8 cellular contexts compared by ENCODE assay signal in the genomic region with DNA sequence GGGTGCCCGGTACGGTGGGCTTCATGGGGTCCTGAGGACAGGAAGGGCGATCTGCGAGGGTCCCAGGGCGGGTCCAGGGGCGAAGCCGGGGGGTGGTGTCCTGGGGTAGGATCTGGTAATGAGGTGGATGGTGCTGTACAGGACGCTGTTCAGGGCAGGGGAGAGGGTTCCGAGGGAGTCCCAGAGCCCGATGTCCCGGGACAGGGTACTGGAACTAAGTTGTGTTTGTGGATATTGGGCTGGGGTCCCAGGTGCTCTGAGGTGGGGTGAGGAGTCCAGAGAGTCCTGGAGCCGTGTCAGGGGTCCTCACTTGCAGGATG. TPM values are rescaled to one million over a fixed set of nuclear protein-coding genes. Genes with fewer than 3 reads are reported as not detected.
DNase-seq lines count a peak whose midpoint lies in the region; ATAC-seq, FAIRE-seq and TF ChIP-seq lines count a peak whose summit lies in the region.

No MANE protein-coding gene starts in this region.

- peak overlapping the region in 6 of 7 donors; percentile 30 to 91 (median 86) for H3K27ac Mint-ChIP-seq in CD14-positive monocyte
- H3K27ac Mint-ChIP-seq in activated naive CD8-positive, alpha-beta T cell, result peak overlapping the region; percentile 87

- H4K20me1 ChIP-seq in keratinocyte (ENCODE audit: control insufficient read depth, extremely low read depth, insufficient read depth, low read length), result peaks cover 4% of the 10 kb centered on the region

- ATAC-seq in HG02763 (IDR thresholded peaks at IDR 0.05; ENCODE audit: unreplicated experiment), result peak; percentile 7
- no peak for ATAC-seq in HG02852 (IDR thresholded peaks at IDR 0.05; ENCODE audit: unreplicated experiment)

- H3K4me1 ChIP-seq in keratinocyte (ENCODE audit: control insufficient read depth, extremely low read depth, insufficient read depth, low read length) (peaks cover 29% of the 10 kb centered on the region), testis (peaks cover 21% of the 10 kb centered on the region)

- H3K9me1 ChIP-seq in keratinocyte (ENCODE audit: control insufficient read depth, extremely low read depth, insufficient read depth, low read length), result no peaks in the 10 kb centered on the region

- H3K36me3 ChIP-seq in keratinocyte (ENCODE audit: control insufficient read depth in 2 of 2, extremely low read depth in 1 of 2, insufficient read depth in 2 of 2, low read length in 2 of 2) (peaks cover 17% of the 10 kb centered on the region in 2 experiments), testis (ENCODE audit: low read depth, missing control alignments) (no peaks in the 10 kb centered on the region)

- H3K27me3 ChIP-seq in keratinocyte (ENCODE audit: control insufficient read depth, extremely low read depth, insufficient read depth, low read length) (no peaks in the 10 kb centered on the region), testis (no peaks in the 10 kb centered on the region)

- no peak for TF ChIP-seq POLR2A in testis (IDR thresholded peaks at IDR 0.05)

- peak overlapping the region; percentile 97 for H2AFZ ChIP-seq in keratinocyte (ENCODE audit: control insufficient read depth, low read length)

- H3K9ac ChIP-seq in keratinocyte (ENCODE audit: control insufficient read depth, extremely low read depth, insufficient read depth, low read length), result peak overlapping the region; percentile 91

- TF ChIP-seq CTCF in CD14-positive monocyte (IDR thresholded peaks at IDR 0.05) (no peak), keratinocyte (optimal IDR thresholded peaks at IDR 0.05 in 1 of 3, IDR thresholded peaks at IDR 0.05 in 1 of 3, conservative IDR thresholded peaks at IDR 0.05 in 1 of 3; ENCODE audit: extremely low read depth in 1 of 3, insufficient read depth in 2 of 3, low read length in 3 of 3) (no peak), testis (IDR thresholded peaks at IDR 0.05) (no peak)

- no peak for FAIRE-seq in keratinocyte (lab: Jason Lieb, UNC)

- peaks cover 4 to 11% (median 10%) of the 10 kb centered on the region in 3 donors for H3K27me3 Mint-ChIP-seq in CD14-positive monocyte (ENCODE audit: low read depth in 3 of 3)
- H3K27me3 Mint-ChIP-seq in activated naive CD8-positive, alpha-beta T cell, result no peaks in the 10 kb centered on the region

- peaks cover 23% of the 10 kb centered on the region for H3K79me2 ChIP-seq in keratinocyte (ENCODE audit: control insufficient read depth, insufficient read depth, low read length)

- 0 to 2% methylated on average over 7 to 12 of the region's 12 CpGs for WGBS in testis, 2 donors

- H3K4me1 Mint-ChIP-seq in CD14-positive monocyte, result peaks cover 43% of the 10 kb centered on the region
- H3K4me1 Mint-ChIP-seq in activated naive CD8-positive, alpha-beta T cell (ENCODE audit: low read depth), result peaks cover 38% of the 10 kb centered on the region

- dilution Hi-C loops in keratinocyte (cut with MboI; ENCODE audit: extremely low pct_ligation_motif_present, low sequenced_read_pairs), result no loop called here

- intact Hi-C loops in CD14-positive monocyte (cut with micrococcal nuclease), result loop anchor here in 1 of 2 donors (10.0 kb wide), 1 partner anchor 62 kb away; the partner anchor contains the start of gene LRRC74B
- intact Hi-C loops in testis (cut with DNase I; ENCODE audit: low total_unique reads), result no loop called here

- peaks cover 39 to 40% of the 10 kb centered on the region in 2 donors for H3K36me3 Mint-ChIP-seq in CD14-positive monocyte
- H3K36me3 Mint-ChIP-seq in activated naive CD8-positive, alpha-beta T cell, result peaks cover 10% of the 10 kb centered on the region

- peak overlapping the region; percentile 77 for H3K27ac ChIP-seq in keratinocyte (ENCODE audit: control insufficient read depth, insufficient read depth, low read length)
- peak overlapping the region; percentile 75 to 95 for H3K27ac ChIP-seq in testis

- peak overlapping the region; percentile 97 for H3K4me2 ChIP-seq in keratinocyte (ENCODE audit: control insufficient read depth, extremely low read depth, insufficient read depth, low read depth, low read length)

- H3K4me3 Mint-ChIP-seq in CD14-positive monocyte, result peak overlapping the region; percentile 88 to 98
- H3K4me3 Mint-ChIP-seq in activated naive CD8-positive, alpha-beta T cell, result peak overlapping the region; percentile 94

- H3K9me3 ChIP-seq in keratinocyte (ENCODE audit: control insufficient read depth, low read depth, low read length), result peaks cover 7% of the 10 kb centered on the region
- no peaks in the 10 kb centered on the region for H3K9me3 ChIP-seq in testis

- peak overlapping the region; percentile 75 to 93 (median 90) for H3K4me3 ChIP-seq in keratinocyte (ENCODE audit: control insufficient read depth in 2 of 3, extremely low read depth in 1 of 3, insufficient read depth in 2 of 3, low read depth in 1 of 3, low read length in 3 of 3)
- peak overlapping the region; percentile 69 to 86 for H3K4me3 ChIP-seq in testis

- peaks cover 10 to 19% (median 13%) of the 10 kb centered on the region in 7 donors for H3K9me3 Mint-ChIP-seq in CD14-positive monocyte
- no peaks in the 10 kb centered on the region for H3K9me3 Mint-ChIP-seq in activated naive CD8-positive, alpha-beta T cell (ENCODE audit: low read depth)

- no peak for DNase-seq in CD14-positive monocyte (ENCODE audit: low spot score)
- DNase-seq in keratinocyte (ENCODE audit: low read depth, low spot score), result no peak
- DNase-seq in testis, result no peak
- DNase-seq in effector CD4-positive, alpha-beta T cell, result no peak
- no peak for DNase-seq in NCI-H1048 (lab: John Stamatoyannopoulos, UW)

RNA-seq across cellular contexts. Expression of gene LZTR1, which starts 0.4 kb away (rescaled TPM):
- 10 to 100 TPM in 1 of 2 donors, 1 to 10 TPM in 1; 7.1 to 11.5 TPM for polyA plus RNA-seq in CD14-positive monocyte
- 36.3 to 41.6 TPM (median 37.0 TPM) in 3 replicates for polyA plus RNA-seq in keratinocyte
- 62.8 TPM for polyA plus RNA-seq in keratinocyte (2011; ENCODE audit: low read depth)
- polyA plus RNA-seq in keratinocyte (2011; cell fraction: cytosol; rRNA removed), result 16.8 and 24.3 TPM in 2 replicates
- 197 and 198 TPM in 2 replicates for polyA plus RNA-seq in keratinocyte (2011; cell fraction: nucleus; rRNA removed)
- 21.9 and 28.0 TPM in 2 replicates for polyA plus RNA-seq in keratinocyte (2012; ENCODE audit: low replicate concordance)
- 41.7 to 114 TPM (median 62.4 TPM) in 3 replicates for polyA minus RNA-seq in keratinocyte
- polyA minus RNA-seq in keratinocyte (2011; cell fraction: cytosol; rRNA and poly(A)+ RNA removed), result 21.5 TPM
- 54.1 and 60.0 TPM in 2 replicates for polyA minus RNA-seq in keratinocyte (2011; cell fraction: nucleus; rRNA and poly(A)+ RNA removed)
- 10 to 100 TPM; 61.5 to 61.6 TPM for total RNA-seq in testis
- polyA plus RNA-seq in testis (ENCODE audit: insufficient read depth, low read depth, low replicate concordance), result 32.4 TPM

RNA-seq across cellular contexts. Expression of gene AIFM3, which starts 15.5 kb away (rescaled TPM):
- polyA plus RNA-seq in CD14-positive monocyte (1 to 10 TPM; 2.1 to 2.3 TPM), keratinocyte (0.56 to 1.1 TPM (median 0.59 TPM) in 3 replicates), testis (ENCODE audit: insufficient read depth, low read depth, low replicate concordance) (0.88 TPM)
- polyA plus RNA-seq in keratinocyte (2011; ENCODE audit: low read depth), result 0.36 TPM
- 0.39 and 1.1 TPM in 2 replicates for polyA plus RNA-seq in keratinocyte (2011; cell fraction: cytosol; rRNA removed)
- 3.4 and 5.3 TPM in 2 replicates for polyA plus RNA-seq in keratinocyte (2011; cell fraction: nucleus; rRNA removed)
- 0.62 and 0.69 TPM in 2 replicates for polyA plus RNA-seq in keratinocyte (2012; ENCODE audit: low replicate concordance)
- 0.29 to 0.30 TPM in 2 of 3 replicates, not detected in the other for polyA minus RNA-seq in keratinocyte
- 1.7 TPM for polyA minus RNA-seq in keratinocyte (2011; cell fraction: cytosol; rRNA and poly(A)+ RNA removed)
- polyA minus RNA-seq in keratinocyte (2011; cell fraction: nucleus; rRNA and poly(A)+ RNA removed), result 1.2 and 1.4 TPM in 2 replicates
- total RNA-seq in testis, result 1 to 10 TPM; 1.6 to 2.9 TPM

RNA-seq across cellular contexts. Expression of gene THAP7, which starts 19.4 kb away (rescaled TPM):
- polyA plus RNA-seq in CD14-positive monocyte, result 10 to 100 TPM; 18.4 to 22.9 TPM
- polyA plus RNA-seq in keratinocyte, result 10.4 to 14.8 TPM (median 14.2 TPM) in 3 replicates
- 11.7 TPM for polyA plus RNA-seq in keratinocyte (2011; ENCODE audit: low read depth)
- 5.6 and 10.7 TPM in 2 replicates for polyA plus RNA-seq in keratinocyte (2011; cell fraction: cytosol; rRNA removed)
- 11.0 and 12.6 TPM in 2 replicates for polyA plus RNA-seq in keratinocyte (2011; cell fraction: nucleus; rRNA removed)
- 7.7 and 14.4 TPM in 2 replicates for polyA plus RNA-seq in keratinocyte (2012; ENCODE audit: low replicate concordance)
- polyA minus RNA-seq in keratinocyte, result 4.3 to 6.5 TPM (median 6.4 TPM) in 3 replicates
- 6.7 TPM for polyA minus RNA-seq in keratinocyte (2011; cell fraction: cytosol; rRNA and poly(A)+ RNA removed)
- polyA minus RNA-seq in keratinocyte (2011; cell fraction: nucleus; rRNA and poly(A)+ RNA removed), result 3.2 and 4.9 TPM in 2 replicates
- 10 to 100 TPM; 75.8 to 96.5 TPM for total RNA-seq in testis
- 60.6 TPM for polyA plus RNA-seq in testis (ENCODE audit: insufficient read depth, low read depth, low replicate concordance)

RNA-seq across cellular contexts. Expression of gene P2RX6, which starts 32.4 kb away (rescaled TPM):
- not detected for polyA plus RNA-seq in CD14-positive monocyte
- 0.65 to 1.0 TPM (median 0.87 TPM) in 3 replicates for polyA plus RNA-seq in keratinocyte
- polyA plus RNA-seq in keratinocyte (2011; ENCODE audit: low read depth), result not detected
- polyA plus RNA-seq in keratinocyte (2011; cell fraction: cytosol; rRNA removed), result 0.26 and 0.45 TPM in 2 replicates
- 3.3 and 4.8 TPM in 2 replicates for polyA plus RNA-seq in keratinocyte (2011; cell fraction: nucleus; rRNA removed)
- 0.72 and 1.2 TPM in 2 replicates for polyA plus RNA-seq in keratinocyte (2012; ENCODE audit: low replicate concordance)
- polyA minus RNA-seq in keratinocyte, result 0.53 to 1.3 TPM (median 0.69 TPM) in 3 replicates
- not detected for polyA minus RNA-seq in keratinocyte (2011; cell fraction: cytosol; rRNA and poly(A)+ RNA removed)
- polyA minus RNA-seq in keratinocyte (2011; cell fraction: nucleus; rRNA and poly(A)+ RNA removed), result 0.54 and 1.1 TPM in 2 replicates
- 10 to 100 TPM in 1 of 2 donors, 1 to 10 TPM in 1; 7.0 to 24.0 TPM for total RNA-seq in testis
- polyA plus RNA-seq in testis (ENCODE audit: insufficient read depth, low read depth, low replicate concordance), result 5.2 TPM

RNA-seq across cellular contexts. Expression of gene SLC7A4, which starts 49.8 kb away (rescaled TPM):
- polyA plus RNA-seq in CD14-positive monocyte (not detected), keratinocyte (0.05 to 0.18 TPM (median 0.10 TPM) in 3 replicates), testis (ENCODE audit: insufficient read depth, low read depth, low replicate concordance) (54.8 TPM)
- not detected for polyA plus RNA-seq in keratinocyte (2011; ENCODE audit: low read depth)
- 0.04 and 0.16 TPM in 2 replicates for polyA plus RNA-seq in keratinocyte (2011; cell fraction: cytosol; rRNA removed)
- polyA plus RNA-seq in keratinocyte (2011; cell fraction: nucleus; rRNA removed), result 0.38 and 0.45 TPM in 2 replicates
- 0.10 and 0.48 TPM in 2 replicates for polyA plus RNA-seq in keratinocyte (2012; ENCODE audit: low replicate concordance)
- polyA minus RNA-seq in keratinocyte, result 0.40 to 0.75 TPM (median 0.54 TPM) in 3 replicates
- not detected for polyA minus RNA-seq in keratinocyte (2011; cell fraction: cytosol; rRNA and poly(A)+ RNA removed)
- polyA minus RNA-seq in keratinocyte (2011; cell fraction: nucleus; rRNA and poly(A)+ RNA removed), result 0.31 and 0.63 TPM in 2 replicates
- total RNA-seq in testis, result 10 to 100 TPM; 60.3 to 64.8 TPM
